ENCODE assay signal across 8 cellular contexts in the genomic region with DNA sequence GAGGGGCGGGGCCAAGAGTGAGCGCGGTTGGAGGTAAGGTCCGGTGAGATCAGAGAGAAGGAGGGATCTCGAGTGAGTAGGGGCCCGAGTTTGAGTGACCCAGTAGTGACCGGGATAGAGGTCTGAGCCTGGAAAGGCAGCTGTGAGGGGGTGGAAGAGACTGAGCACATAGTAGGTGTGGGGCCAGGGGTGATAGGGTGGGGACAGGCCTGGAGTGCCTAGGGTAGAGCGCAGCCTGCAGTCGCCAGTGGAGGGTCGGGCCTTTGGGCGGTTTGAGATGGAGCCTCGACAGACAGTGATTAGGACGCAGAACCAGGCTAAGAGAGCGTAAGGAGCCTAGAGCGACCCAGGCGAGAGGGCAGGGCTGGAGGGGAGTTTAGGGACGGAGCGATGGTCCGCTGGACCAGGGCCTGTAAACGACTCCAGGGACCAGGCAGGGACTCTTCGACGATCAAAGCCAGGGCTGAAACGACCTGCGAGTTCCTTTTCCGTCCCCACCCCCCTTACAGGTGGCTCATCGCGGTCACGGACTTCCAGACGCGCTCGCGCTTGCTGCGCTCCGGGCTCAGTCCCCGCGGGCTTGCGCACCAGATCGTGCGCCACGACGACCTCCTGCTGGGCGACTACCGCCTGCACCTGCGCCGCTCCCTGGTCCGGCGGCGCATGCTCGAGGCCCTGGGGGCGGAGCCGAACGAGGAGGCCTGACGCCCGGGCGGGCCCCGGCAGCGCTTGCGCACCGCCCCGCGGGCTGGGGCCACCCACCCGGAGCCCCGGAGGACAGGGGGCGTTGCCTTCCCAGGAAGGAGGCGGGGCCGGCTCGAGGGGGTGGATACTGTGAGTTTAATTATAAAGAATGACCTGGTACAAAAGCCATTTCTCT. TPM values are rescaled to one million over a fixed set of nuclear protein-coding genes. Genes with fewer than 3 reads are reported as not detected.
DNase-seq lines count a peak whose midpoint lies in the region; ATAC-seq and TF ChIP-seq lines count a peak whose summit lies in the region.

No MANE protein-coding gene starts in this region.

- peak overlapping the region; percentile 84 to 96 for H3K27ac Mint-ChIP-seq in activated naive CD4-positive, alpha-beta T cell treated with anti-CD3 and anti-CD28 coated beads, Interleukin-2, amount 50 U/mL, for 72 hours

- H3K9me3 Mint-ChIP-seq in activated naive CD4-positive, alpha-beta T cell treated with anti-CD3 and anti-CD28 coated beads, Interleukin-2, amount 50 U/mL, for 72 hours: peaks cover 6 to 29% of the 10 kb centered on the region in 2 donors

- DNase-seq in DMS53 (lab: John Stamatoyannopoulos, UW) (peak; percentile 9), DMS53 treated with DMSO at 0.1 percent for 48 hours (lab: John Stamatoyannopoulos, UW; ENCODE audit: unreplicated experiment) (no peak), Peyer's patch (peak in 2 of 3 donors; percentile 30 to 61), left cardiac atrium (peak; percentile 79), prostate gland (ENCODE audit: low spot score) (peak; percentile 67), aorta (peak; percentile 65 to 82)
- DNase-seq in activated naive CD4-positive, alpha-beta T cell treated with anti-CD3 and anti-CD28 coated beads, Interleukin-2, amount 50 U/mL, for 72 hours (ENCODE audit: low spot score in 2 of 2): peak; percentile 62 to 85

- H3K4me3 ChIP-seq in Peyer's patch: peak overlapping the region in 3 of 4 donors; percentile 20 to 29 (median 22)
- H3K4me3 ChIP-seq in prostate gland: peak overlapping the region; percentile 28 to 36
- H3K4me3 ChIP-seq in aorta (ENCODE audit: low read length in 2 of 2): no peak overlapping the region

- peak; percentile 19 to 62 for ATAC-seq in activated naive CD4-positive, alpha-beta T cell treated with anti-CD3 and anti-CD28 coated beads, Interleukin-2, amount 50 U/mL, for 72 hours
- peak; percentile 76 to 86 for ATAC-seq in left cardiac atrium
- ATAC-seq in aorta (ENCODE audit: low FRiP score): peak; percentile 59
- no peak for ATAC-seq in GM18873 (IDR thresholded peaks at IDR 0.05; ENCODE audit: low FRiP score, unreplicated experiment)

- TF ChIP-seq POLR2A in Peyer's patch (IDR thresholded peaks at IDR 0.05) (no peak), prostate gland (IDR thresholded peaks at IDR 0.05) (peak; percentile 38)

- intact Hi-C loops in left cardiac atrium (cut with DNase I): no loop called here
- intact Hi-C loops in prostate gland (cut with DNase I): no loop called here
- intact Hi-C loops in aorta (cut with DNase I): no loop called here

- WGBS in prostate gland: 4% methylated on average over 45 of the region's 67 CpGs
- WGBS in aorta, 2 donors: 1 to 2% methylated on average over 50 to 67 of the region's 67 CpGs

- no peaks in the 10 kb centered on the region for H3K36me3 ChIP-seq in Peyer's patch
- H3K36me3 ChIP-seq in prostate gland: no peaks in the 10 kb centered on the region
- no peaks in the 10 kb centered on the region for H3K36me3 ChIP-seq in aorta (ENCODE audit: control insufficient read depth in 1 of 2, insufficient read depth in 2 of 2, low read length in 1 of 2)

- no peak for TF ChIP-seq CTCF in Peyer's patch (IDR thresholded peaks at IDR 0.05)
- TF ChIP-seq CTCF in prostate gland (IDR thresholded peaks at IDR 0.05): peak in 1 of 4 experiments; percentile 39

- peaks cover 14 to 35% of the 10 kb centered on the region in 2 donors for H3K36me3 Mint-ChIP-seq in activated naive CD4-positive, alpha-beta T cell treated with anti-CD3 and anti-CD28 coated beads, Interleukin-2, amount 50 U/mL, for 72 hours

- peaks cover 0 to 16% (median 7%) of the 10 kb centered on the region in 4 donors for H3K4me1 ChIP-seq in Peyer's patch
- H3K4me1 ChIP-seq in prostate gland (replicated peaks): no peaks in the 10 kb centered on the region
- H3K4me1 ChIP-seq in aorta (ENCODE audit: control insufficient read depth in 1 of 2, insufficient read depth in 2 of 2, low read length in 2 of 2): no peaks in the 10 kb centered on the region

- H3K27me3 ChIP-seq in Peyer's patch: peaks cover 0 to 12% of the 10 kb centered on the region in 2 donors
- H3K27me3 ChIP-seq in prostate gland (replicated peaks; ENCODE audit: insufficient read depth): no peaks in the 10 kb centered on the region
- no peaks in the 10 kb centered on the region for H3K27me3 ChIP-seq in aorta (ENCODE audit: control insufficient read depth in 1 of 2, insufficient read depth in 2 of 2, low read length in 1 of 2)

- H3K27ac ChIP-seq in Peyer's patch: peak overlapping the region in 2 of 4 donors; percentile 58 to 59
- H3K27ac ChIP-seq in prostate gland: peak overlapping the region; percentile 79 to 80
- no peak overlapping the region for H3K27ac ChIP-seq in aorta (ENCODE audit: low read depth in 1 of 2, low read length in 2 of 2)

- peaks cover 0 to 16% (median 2%) of the 10 kb centered on the region in 4 donors for H3K9me3 ChIP-seq in Peyer's patch
- H3K9me3 ChIP-seq in prostate gland: no peaks in the 10 kb centered on the region
- H3K9me3 ChIP-seq in aorta (ENCODE audit: control insufficient read depth, low read length): peaks cover 9% of the 10 kb centered on the region

RNA-seq across cellular contexts. Expression of a gene that starts 9.4 kb away (rescaled TPM):
- total RNA-seq in Peyer's patch: not detected
- total RNA-seq in activated naive CD4-positive, alpha-beta T cell treated with anti-CD3 and anti-CD28 coated beads, Interleukin-2, amount 50 U/mL, for 72 hours: 1 to 10 TPM in 1 of 2 donors, not detected in 1; 4.2 TPM
- total RNA-seq in left cardiac atrium: 1 to 10 TPM; 1.3 to 2.0 TPM
- total RNA-seq in prostate gland: 10 to 100 TPM in 1 of 2 donors, 1 to 10 TPM in 1; 4.3 to 33.2 TPM
- not detected for total RNA-seq in aorta
- not detected for polyA plus RNA-seq in aorta

RNA-seq across cellular contexts. Expression of a gene that starts 19.0 kb away (rescaled TPM):
- 1 to 10 TPM in 1 of 4 donors, not detected in 3; 1.2 TPM for total RNA-seq in Peyer's patch
- under 1 TPM in 1 of 2 donors, not detected in 1; 0.23 TPM for total RNA-seq in activated naive CD4-positive, alpha-beta T cell treated with anti-CD3 and anti-CD28 coated beads, Interleukin-2, amount 50 U/mL, for 72 hours
- under 1 TPM; 0.24 to 0.52 TPM for total RNA-seq in left cardiac atrium
- total RNA-seq in prostate gland: 1 to 10 TPM; 3.0 to 4.4 TPM
- under 1 TPM; 0.45 to 0.55 TPM for total RNA-seq in aorta
- not detected for polyA plus RNA-seq in aorta

Comparison
In these comparisons a context has a peak if more than half of its experiments do, and no peak if none do; other contexts are left out.
1. H3K27ac ChIP-seq: peak in prostate gland (2 of 2); none in aorta (0 of 2).
2. H3K4me3 ChIP-seq: peak in Peyer's patch (3 of 4) and prostate gland (2 of 2); none in aorta (0 of 2).